ENCODE assay signal across 18 cellular contexts in genomic region chr15:83561661-83562060, GRCh38.
DNase-seq lines count a peak whose midpoint lies in the region; ATAC-seq and TF ChIP-seq lines count a peak whose summit lies in the region.
"Had no signal": no experiment of that assay in that cellular context is flagged by ENCODE, and none has a peak within 500 bp of the region (broad histone marks: within the 10 kb centered on the region; RNA-seq: fewer than 3 reads in every experiment).

No MANE protein-coding gene starts in this region.

- no peak overlapping the region for H3K27ac ChIP-seq in foreskin keratinocyte
- H3K27ac ChIP-seq: Peyer's patch had no signal

- TF ChIP-seq CTCF in foreskin keratinocyte (conservative IDR thresholded peaks at IDR 0.05), result no peak

- in situ Hi-C loops in G401 (cut with HindIII; ENCODE audit: low sequenced_read_pairs), result no loop called here

- no peaks in the 10 kb centered on the region for H3K4me1 ChIP-seq in foreskin keratinocyte
- H3K4me1 ChIP-seq: Peyer's patch had no signal

- no peaks in the 10 kb centered on the region for H3K27me3 ChIP-seq in foreskin keratinocyte
- H3K27me3 ChIP-seq: Peyer's patch had no signal

- ATAC-seq in GM21381 (IDR thresholded peaks at IDR 0.05; ENCODE audit: unreplicated experiment) (no peak), foreskin keratinocyte (no peak)

- DNase-seq in G401 (ENCODE audit: low spot score) (peak; percentile 39), RKO (ENCODE audit: low spot score) (peak; percentile 10), ecto neural progenitor cell (ENCODE audit: low spot score) (peak; percentile 27), renal cortical epithelial cell (ENCODE audit: low read depth) (peak; percentile 59), foreskin keratinocyte (no peak), HUDEP-2 (lab: John Stamatoyannopoulos, UW; ENCODE audit: unreplicated experiment in 76 of 76) (no peak)
- DNase-seq: ACHN; C1 segment of cervical spinal cord; CD8-positive, alpha-beta memory T cell; GF-D8; H7; MV-4-11; NCI-H1417 treated with DMSO at 0.1 percent for 48 hours; NCI-H187 treated with DMSO at 0.1 percent for 48 hours; Peyer's patch; SHP77; SK-N-SH had no signal

Comparison
In these comparisons a context has a peak if more than half of its experiments do, and no peak if none do; other contexts are left out.
1. DNase-seq: peak in G401 (single experiment), RKO (single experiment), ecto neural progenitor cell (single experiment) and renal cortical epithelial cell (single experiment); none in foreskin keratinocyte (0 of 2) and HUDEP-2 (0 of 76).